In the genomic region with DNA sequence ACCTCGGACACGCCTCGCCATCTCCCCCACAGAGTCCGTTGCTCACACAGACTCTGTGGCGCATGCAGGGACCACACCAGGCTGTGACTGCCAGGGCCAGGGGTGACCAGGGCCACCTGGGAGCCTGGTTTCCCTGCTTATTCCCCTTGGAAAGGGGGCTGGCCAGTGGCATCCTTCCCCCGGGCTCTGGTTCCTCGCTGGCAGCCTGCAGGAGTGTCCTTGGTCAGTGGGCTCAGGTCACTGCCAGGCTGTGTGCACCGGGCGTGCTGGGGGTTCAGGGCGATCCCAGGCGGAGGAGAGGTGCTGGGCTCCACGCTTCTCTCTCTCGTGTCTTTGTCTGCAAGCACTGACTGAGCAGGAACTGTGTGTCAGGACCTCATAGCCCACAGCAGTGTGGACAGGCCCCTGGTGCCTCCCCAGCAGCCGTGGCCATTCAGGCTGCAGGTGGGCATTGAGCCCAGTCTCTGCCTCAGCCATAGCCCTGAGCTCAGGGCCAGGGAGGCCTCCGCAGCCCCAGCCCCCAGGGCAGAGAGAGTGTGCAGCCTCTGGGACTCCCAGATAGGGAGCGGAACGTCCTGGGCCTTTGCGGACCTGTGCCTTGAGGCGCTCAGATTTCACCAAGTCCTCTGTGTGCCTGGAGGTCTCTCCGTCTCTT, we compare ENCODE assay signal across 21 cellular contexts. TPM values are rescaled to one million over a fixed set of nuclear protein-coding genes. Genes with fewer than 3 reads are reported as not detected.
DNase-seq lines count a peak whose midpoint lies in the region; ATAC-seq and TF ChIP-seq lines count a peak whose summit lies in the region.
"Had no signal": no experiment of that assay in that cellular context is flagged by ENCODE, and none has a peak within 500 bp of the region (broad histone marks: within the 10 kb centered on the region; RNA-seq: fewer than 3 reads in every experiment).

No MANE protein-coding gene starts in this region.

- H3K27ac ChIP-seq in breast epithelium, result peak overlapping the region; percentile 65 to 85
- peak overlapping the region in 58 of 59 donors; percentile 79 to 99 (median 97) for H3K27ac ChIP-seq in dorsolateral prefrontal cortex
- H3K27ac ChIP-seq in substantia nigra (ENCODE audit: low read depth, low read length, poor library complexity, severe bottlenecking), result peak overlapping the region; percentile 98
- H3K27ac ChIP-seq: A549, C4-2B, neural progenitor cell, suprapubic skin had no signal

- H3K27me3 ChIP-seq in breast epithelium, result no peaks in the 10 kb centered on the region
- H3K27me3 ChIP-seq in dorsolateral prefrontal cortex, result no peaks in the 10 kb centered on the region
- H3K27me3 ChIP-seq: neural progenitor cell, suprapubic skin had no signal

- H3K27ac Mint-ChIP-seq in MCF 10A (ENCODE audit: low read depth, unreplicated experiment) (no peak overlapping the region), mesothelial cell of epicardium (peak overlapping the region; percentile 56)
- H3K27ac Mint-ChIP-seq: activated CD8-positive, alpha-beta memory T cell treated with anti-CD3 and anti-CD28 coated beads, Interleukin-2, amount 10 ng/mL, durations not matched to agents 7 days and 5 days; activated T-helper 17 cell treated with anti-CD3 and anti-CD28 coated beads, Interleukin-2, amount 50 U/mL, for 72 hours; neural progenitor cell had no signal

- CTCF ChIA-PET in MCF 10A (lab: Yijun Ruan, JAX), result no interaction called here

- H3K9me3 ChIP-seq in breast epithelium, result no peaks in the 10 kb centered on the region
- H3K9me3 ChIP-seq: A549, suprapubic skin had no signal

- no peak for ATAC-seq in HG02970 (IDR thresholded peaks at IDR 0.05; ENCODE audit: low FRiP score, unreplicated experiment)

- BruUV-seq in MCF 10A (replicated peaks; lab: Mats Ljungman, UMichigan), result no TSS peak

- no peaks in the 10 kb centered on the region for H3K27me3 Mint-ChIP-seq in MCF 10A (ENCODE audit: insufficient read depth, unreplicated experiment)
- H3K27me3 Mint-ChIP-seq in mesothelial cell of epicardium (ENCODE audit: low read depth), result no peaks in the 10 kb centered on the region
- H3K27me3 Mint-ChIP-seq: activated CD8-positive, alpha-beta memory T cell treated with anti-CD3 and anti-CD28 coated beads, Interleukin-2, amount 10 ng/mL, durations not matched to agents 7 days and 5 days; activated T-helper 17 cell treated with anti-CD3 and anti-CD28 coated beads, Interleukin-2, amount 50 U/mL, for 72 hours had no signal

- TF ChIP-seq POLR2A in breast epithelium (IDR thresholded peaks at IDR 0.05), result no peak

- POLR2A ChIA-PET in MCF 10A (lab: Yijun Ruan, JAX), result no interaction called here

- H3K4me1 Mint-ChIP-seq in MCF 10A (ENCODE audit: insufficient read depth, unreplicated experiment), result peaks cover 11% of the 10 kb centered on the region
- peaks cover 43% of the 10 kb centered on the region for H3K4me1 Mint-ChIP-seq in mesothelial cell of epicardium

- no peak for DNase-seq in breast epithelium (ENCODE audit: low spot score in 2 of 2)
- DNase-seq in MCF 10A (ENCODE audit: unreplicated experiment), result no peak
- peak in 2 of 10 donors; percentile 53 to 59 for DNase-seq in dorsolateral prefrontal cortex
- DNase-seq in mesothelial cell of epicardium (ENCODE audit: low spot score in 2 of 2, unreplicated experiment in 2 of 2), result no peak
- peak in 23 of 49 donors; percentile 10 to 62 (median 40) for DNase-seq in substantia nigra (lab: John Stamatoyannopoulos, UW)
- no peak for DNase-seq in DMS114 treated with DMSO at 0.1 percent for 48 hours (lab: John Stamatoyannopoulos, UW; ENCODE audit: unreplicated experiment)
- no peak for DNase-seq in occipital lobe (lab: John Stamatoyannopoulos, UW)
- DNase-seq: activated CD8-positive, alpha-beta memory T cell treated with anti-CD3 and anti-CD28 coated beads, Interleukin-2, amount 10 ng/mL, durations not matched to agents 7 days and 5 days; dermis blood vessel endothelial cell; GDM1; hippocampal formation; NCI-H1105 treated with DMSO at 0.1 percent for 48 hours; NCI-H2107; RPMI8226; T1000 had no signal

- peaks cover 26% of the 10 kb centered on the region for H3K36me3 Mint-ChIP-seq in MCF 10A (ENCODE audit: insufficient read depth, unreplicated experiment)
- peaks cover 7% of the 10 kb centered on the region for H3K36me3 Mint-ChIP-seq in mesothelial cell of epicardium

- H3K9me3 Mint-ChIP-seq in MCF 10A (ENCODE audit: unreplicated experiment) (no peaks in the 10 kb centered on the region), mesothelial cell of epicardium (no peaks in the 10 kb centered on the region)
- H3K9me3 Mint-ChIP-seq: activated T-helper 17 cell treated with anti-CD3 and anti-CD28 coated beads, Interleukin-2, amount 50 U/mL, for 72 hours; neural progenitor cell had no signal

- intact Hi-C loops in breast epithelium (cut with DNase I; ENCODE audit: low total_unique reads), result no loop called here
- intact Hi-C loops in MCF 10A (cut with micrococcal nuclease), result no loop called here
- intact Hi-C loops in dorsolateral prefrontal cortex (cut with DNase I), result loop anchor here in 1 of 2 donors (5.0 kb wide), 1 partner anchor 108 kb away; a partner anchor contains a TSS

- H3K4me1 ChIP-seq in breast epithelium, result peaks cover 8 to 34% of the 10 kb centered on the region in 2 donors

- H3K36me3 ChIP-seq in breast epithelium, result no peaks in the 10 kb centered on the region
- H3K36me3 ChIP-seq: neural progenitor cell had no signal

- TF ChIP-seq CTCF in breast epithelium (IDR thresholded peaks at IDR 0.05), result no peak
- TF ChIP-seq CTCF in MCF 10A (IDR thresholded peaks at IDR 0.05; ENCODE audit: unreplicated experiment), result no peak
- no peak for TF ChIP-seq CTCF in dorsolateral prefrontal cortex (IDR thresholded peaks at IDR 0.05 in 54 of 56, conservative IDR thresholded peaks at IDR 0.05 in 2 of 56; ENCODE audit: low read depth in 1 of 56, partially characterized antibody in 56 of 56)
- TF ChIP-seq CTCF in mesothelial cell of epicardium (IDR thresholded peaks at IDR 0.05; ENCODE audit: unreplicated experiment), result no peak

- H3K4me3 Mint-ChIP-seq in MCF 10A (ENCODE audit: unreplicated experiment) (no peak overlapping the region), mesothelial cell of epicardium (no peak overlapping the region)
- H3K4me3 Mint-ChIP-seq: activated CD8-positive, alpha-beta memory T cell treated with anti-CD3 and anti-CD28 coated beads, Interleukin-2, amount 10 ng/mL, durations not matched to agents 7 days and 5 days; activated T-helper 17 cell treated with anti-CD3 and anti-CD28 coated beads, Interleukin-2, amount 50 U/mL, for 72 hours; neural progenitor cell had no signal

- H3K4me3 ChIP-seq in breast epithelium (peak overlapping the region in 1 of 3 donors; percentile 58), dorsolateral prefrontal cortex (peak overlapping the region in 26 of 59 donors; percentile 1 to 49 (median 20))
- H3K4me3 ChIP-seq: A549, neural progenitor cell, suprapubic skin had no signal

RNA-seq across cellular contexts. Expression of a gene that starts 6.5 kb away (rescaled TPM):
- total RNA-seq in breast epithelium (10 to 100 TPM in 2 of 3 donors, 1 to 10 TPM in 1; 9.4 to 17.0 (median 15.7) TPM), MCF 10A (2022) (15.1 and 31.4 TPM in 2 replicates), dorsolateral prefrontal cortex (10 to 100 TPM; 24.8 to 57.8 (median 38.6) TPM), mesothelial cell of epicardium (47.9 to 50.1 TPM (median 48.0 TPM) in 3 replicates), occipital lobe (22.5 TPM)

RNA-seq across cellular contexts. Expression of a gene that starts 28.8 kb away (rescaled TPM):
- total RNA-seq in breast epithelium, result 1,000 to 10,000 TPM; 1,628 to 2,598 (median 1,993) TPM
- 2,296 and 3,126 TPM in 2 replicates for total RNA-seq in MCF 10A (2022)
- 1,000 to 10,000 TPM in 114 of 120 experiments, 100 to 1,000 TPM in 6; 863 to 1,554 (median 1,176) TPM for total RNA-seq in dorsolateral prefrontal cortex
- 2,808 to 2,923 TPM (median 2,892 TPM) in 3 replicates for total RNA-seq in mesothelial cell of epicardium
- 2,019 TPM for total RNA-seq in occipital lobe

RNA-seq across cellular contexts. Expression of a gene that starts 43.1 kb away (rescaled TPM):
- total RNA-seq in breast epithelium (10 to 100 TPM; 60.3 to 68.6 (median 62.6) TPM), MCF 10A (2022) (60.9 and 61.2 TPM in 2 replicates), dorsolateral prefrontal cortex (10 to 100 TPM; 47.9 to 98.2 (median 67.8) TPM), mesothelial cell of epicardium (127 to 135 TPM (median 131 TPM) in 3 replicates), occipital lobe (51.3 TPM)

RNA-seq across cellular contexts. Expression of a gene that starts 52.7 kb away (rescaled TPM):
- total RNA-seq in breast epithelium (10 to 100 TPM; 29.0 to 38.7 (median 29.8) TPM), MCF 10A (2022) (32.7 and 35.1 TPM in 2 replicates), dorsolateral prefrontal cortex (100 to 1,000 TPM in 60 of 120 experiments, 10 to 100 TPM in 60; 61.2 to 152 (median 99.8) TPM), mesothelial cell of epicardium (27.3 to 27.9 TPM (median 27.7 TPM) in 3 replicates), occipital lobe (2.0 TPM)
